In genomic region chr22:27773236-27773550, GRCh38 we compare ENCODE assay signal across 21 cellular contexts.
"Had no signal": no experiment of that assay in that cellular context is flagged by ENCODE, and none has a peak within 500 bp of the region (broad histone marks: within the 10 kb centered on the region; RNA-seq: fewer than 3 reads in every experiment).

No MANE protein-coding gene starts in this region.

- H3K36me3 ChIP-seq: lower lobe of right lung, neutrophil, pancreas, transverse colon, vagina had no signal

- H3K9me3 Mint-ChIP-seq: activated naive CD8-positive, alpha-beta T cell treated with anti-CD3 and anti-CD28 coated beads for 36 hours; activated T-cell treated with anti-CD3 and anti-CD28 coated beads, Interleukin-2, amount 50 U/mL, for 24 hours; activated T-helper 17 cell treated with anti-CD3 and anti-CD28 coated beads, Interleukin-2, amount 50 U/mL, for 72 hours; dendritic cell treated with granulocyte-macrophage colony-stimulating factor and Interleukin-4, amounts not matched to agents 40 ng/mL and 50 ng/mL, for 4 days; naive thymus-derived CD8-positive, alpha-beta T cell; stimulated activated naive CD8-positive, alpha-beta T cell treated with anti-CD3 and anti-CD28 coated beads, Interleukin-15, Interleukin-2, amounts not matched to agents 100 ng/mL and 50 ng/mL, for 24 hours had no signal

- H3K27me3 ChIP-seq: pancreas, vagina had no signal

- H3K4me3 ChIP-seq: lower lobe of right lung, pancreas, skin epidermis, transverse colon, vagina had no signal

- ATAC-seq: activated T-helper 17 cell treated with anti-CD3 and anti-CD28 coated beads, Interleukin-2, amount 50 U/mL, for 72 hours; esophagus mucosa; lower lobe of right lung; naive thymus-derived CD8-positive, alpha-beta T cell; pancreas; right cardiac atrium had no signal

- H3K4me1 Mint-ChIP-seq: activated naive CD8-positive, alpha-beta T cell treated with anti-CD3 and anti-CD28 coated beads for 36 hours; activated T-helper 17 cell treated with anti-CD3 and anti-CD28 coated beads, Interleukin-2, amount 50 U/mL, for 72 hours; naive thymus-derived CD8-positive, alpha-beta T cell had no signal

- H3K27ac ChIP-seq: lower lobe of right lung, neutrophil, pancreas, skin epidermis, transverse colon, vagina had no signal

- H3K27ac Mint-ChIP-seq: activated naive CD8-positive, alpha-beta T cell treated with anti-CD3 and anti-CD28 coated beads for 36 hours; activated T-cell treated with anti-CD3 and anti-CD28 coated beads, Interleukin-2, amount 50 U/mL, for 24 hours; activated T-helper 17 cell treated with anti-CD3 and anti-CD28 coated beads, Interleukin-2, amount 50 U/mL, for 72 hours; dendritic cell treated with granulocyte-macrophage colony-stimulating factor and Interleukin-4, amounts not matched to agents 40 ng/mL and 50 ng/mL, for 4 days; stimulated activated naive CD8-positive, alpha-beta T cell treated with anti-CD3 and anti-CD28 coated beads, Interleukin-15, Interleukin-2, amounts not matched to agents 100 ng/mL and 50 ng/mL, for 24 hours had no signal

- H3K9me3 ChIP-seq: lower lobe of right lung, neutrophil, pancreas, transverse colon, vagina had no signal

- DNase-seq: activated CD4-positive, alpha-beta T cell treated with anti-CD3 and anti-CD28 coated beads for 1 hour; activated CD4-positive, alpha-beta T cell treated with anti-CD3 and anti-CD28 coated beads, Interleukin-2, amount 50 U/mL, for 1 hour; activated naive CD4-positive, alpha-beta T cell; activated naive CD8-positive, alpha-beta T cell treated with anti-CD3 and anti-CD28 coated beads for 36 hours; activated T-cell treated with anti-CD3 and anti-CD28 coated beads, Interleukin-2, amount 50 U/mL, for 24 hours; effector memory CD4-positive, alpha-beta T cell; kidney; lower lobe of right lung; naive thymus-derived CD8-positive, alpha-beta T cell; pancreas; right cardiac atrium; stimulated activated CD4-positive, alpha-beta T cell treated with anti-CD3 and anti-CD28 coated beads, Interleukin-1b, Interleukin-23, amount 100 ng/mL, for 48 hours; T-helper 9 cell; transverse colon had no signal

- H3K4me1 ChIP-seq: pancreas had no signal

- H3K36me3 Mint-ChIP-seq: activated naive CD8-positive, alpha-beta T cell treated with anti-CD3 and anti-CD28 coated beads for 36 hours; naive thymus-derived CD8-positive, alpha-beta T cell had no signal

- H3K4me3 Mint-ChIP-seq: activated naive CD8-positive, alpha-beta T cell treated with anti-CD3 and anti-CD28 coated beads for 36 hours; activated T-cell treated with anti-CD3 and anti-CD28 coated beads, Interleukin-2, amount 50 U/mL, for 24 hours; activated T-helper 17 cell treated with anti-CD3 and anti-CD28 coated beads, Interleukin-2, amount 50 U/mL, for 72 hours; dendritic cell treated with granulocyte-macrophage colony-stimulating factor and Interleukin-4, amounts not matched to agents 40 ng/mL and 50 ng/mL, for 4 days; naive thymus-derived CD8-positive, alpha-beta T cell; stimulated activated naive CD8-positive, alpha-beta T cell treated with anti-CD3 and anti-CD28 coated beads, Interleukin-15, Interleukin-2, amounts not matched to agents 100 ng/mL and 50 ng/mL, for 24 hours had no signal
